8 cellular contexts compared by ENCODE assay signal in the genomic region with DNA sequence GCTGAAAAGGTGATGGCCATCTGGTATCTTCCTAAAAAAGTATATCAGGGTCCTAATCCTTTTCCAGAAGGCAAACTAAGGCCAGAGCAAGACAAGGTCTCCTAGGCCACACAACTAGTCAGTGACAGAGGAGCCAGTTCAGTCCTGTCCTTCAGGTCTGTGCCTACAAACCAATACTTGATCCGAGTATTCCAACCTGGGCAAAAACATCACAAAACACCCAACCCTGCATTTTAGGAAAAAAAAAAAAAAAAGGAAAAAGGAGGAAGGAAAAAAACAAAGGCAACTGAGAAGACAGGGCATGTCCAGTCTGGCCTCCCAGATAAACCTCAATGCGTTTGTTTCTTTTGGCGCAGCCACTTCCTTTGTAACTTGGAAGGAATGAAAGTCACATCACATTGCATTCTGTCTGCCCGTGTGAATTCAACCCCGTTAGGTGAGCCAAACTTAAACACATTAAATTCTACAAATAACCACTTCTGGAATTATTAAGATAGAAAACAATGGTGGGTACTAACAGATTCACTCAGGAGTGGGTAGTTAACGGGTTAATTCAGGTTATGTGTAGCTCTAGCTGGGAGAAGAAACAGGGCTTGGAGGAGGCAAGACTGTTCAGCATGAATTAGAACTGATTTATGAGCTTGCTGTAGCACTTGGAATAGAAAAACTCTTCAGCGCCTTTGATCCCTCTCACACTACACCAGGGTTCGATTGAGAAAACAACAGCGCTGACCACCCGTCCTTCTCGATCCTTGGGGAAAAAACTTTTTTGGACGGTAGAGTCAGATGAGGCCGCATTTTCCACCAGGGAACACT. TPM values are rescaled to one million over a fixed set of nuclear protein-coding genes. Genes with fewer than 3 reads are reported as not detected.
DNase-seq lines count a peak whose midpoint lies in the region; FAIRE-seq and TF ChIP-seq lines count a peak whose summit lies in the region.

No MANE protein-coding gene starts in this region.

- peak overlapping the region; percentile 79 for H3K9ac ChIP-seq in iPS-15b (ENCODE audit: low read depth, low read length)

- TF ChIP-seq CTCF in adrenal gland (IDR thresholded peaks at IDR 0.05) (no peak), spleen (IDR thresholded peaks at IDR 0.05 in 8 of 11, conservative IDR thresholded peaks at IDR 0.05 in 3 of 11) (no peak)

- H3K36me3 ChIP-seq in adrenal gland (replicated peaks in 1 of 2) (no peaks in the 10 kb centered on the region), iPS-15b (ENCODE audit: control insufficient read depth, insufficient read depth, low read length) (no peaks in the 10 kb centered on the region), spleen (no peaks in the 10 kb centered on the region)

- intact Hi-C loops in adrenal gland (cut with DNase I) (no loop called here), spleen (cut with DNase I; ENCODE audit: low total_unique reads) (no loop called here)

- 8 to 28% (median 19%) methylated on average over 13 of the region's 13 CpGs for WGBS in adrenal gland, 4 donors
- WGBS in spleen, 5 donors, result 17 to 22% (median 21%) methylated on average over 13 of the region's 13 CpGs

- H3K4me1 ChIP-seq in adrenal gland (replicated peaks in 1 of 2) (no peaks in the 10 kb centered on the region), iPS-15b (ENCODE audit: control insufficient read depth, insufficient read depth, low read length) (no peaks in the 10 kb centered on the region), spleen (peaks cover 6 to 23% (median 19%) of the 10 kb centered on the region in 6 donors)

- peak overlapping the region in 4 of 5 donors; percentile 36 to 62 (median 54) for H3K27ac ChIP-seq in adrenal gland
- peak overlapping the region in 7 of 8 donors; percentile 5 to 74 (median 63) for H3K27ac ChIP-seq in spleen

- DNase-seq in AG08396 (ENCODE audit: low spot score) (peak; percentile 36), GM19239 (ENCODE audit: insufficient read length, low spot score) (no peak), KBM-7 (peak; percentile 61), adrenal gland (no peak), spleen (no peak), OCI-M2 (lab: John Stamatoyannopoulos, UW; ENCODE audit: unreplicated experiment) (no peak), T1000 (lab: John Stamatoyannopoulos, UW) (no peak)

- H3K27me3 ChIP-seq in adrenal gland, result no peaks in the 10 kb centered on the region
- H3K27me3 ChIP-seq in iPS-15b (ENCODE audit: control insufficient read depth, insufficient read depth, low read length), result no peaks in the 10 kb centered on the region
- H3K27me3 ChIP-seq in spleen (replicated peaks in 1 of 7), result peaks cover 0 to 21% (median 17%) of the 10 kb centered on the region in 7 donors

- peak overlapping the region in 3 of 4 donors; percentile 24 to 81 (median 73) for H3K4me3 ChIP-seq in adrenal gland
- peak overlapping the region; percentile 63 for H3K4me3 ChIP-seq in iPS-15b (ENCODE audit: low read depth, low read length)
- peak overlapping the region in 7 of 8 donors; percentile 30 to 82 (median 51) for H3K4me3 ChIP-seq in spleen

- in situ Hi-C loops in KBM-7 (cut with MboI; ENCODE audit: low pct_unique_long_range_greater_than_20kb, low sequenced_read_pairs), result no loop called here

- H3K9me3 ChIP-seq in adrenal gland (replicated peaks in 1 of 3) (no peaks in the 10 kb centered on the region), iPS-15b (ENCODE audit: control insufficient read depth, insufficient read depth, low read length) (no peaks in the 10 kb centered on the region), spleen (no peaks in the 10 kb centered on the region)

- TF ChIP-seq POLR2A in adrenal gland (IDR thresholded peaks at IDR 0.05) (peak in 1 of 2 donors; percentile 12), spleen (IDR thresholded peaks at IDR 0.05) (no peak)

- peak; percentile 31 for FAIRE-seq in GM19239 (lab: Jason Lieb, UNC)

RNA-seq across cellular contexts. Expression of a gene that starts 43.0 kb away (rescaled TPM):
- total RNA-seq in adrenal gland (1 to 10 TPM; 1.5 to 5.5 (median 3.7) TPM), spleen (10 to 100 TPM in 3 of 7 donors, 1 to 10 TPM in 4; 6.7 to 12.8 (median 9.4) TPM)
- polyA plus RNA-seq in adrenal gland (10 to 100 TPM; 10.2 to 21.6 (median 18.3) TPM), spleen (10 to 100 TPM; 15.0 to 23.2 (median 15.1) TPM)

RNA-seq across cellular contexts. Expression of a gene that starts 53.4 kb away (rescaled TPM):
- total RNA-seq in adrenal gland, result 10 to 100 TPM; 27.1 to 66.9 (median 43.1) TPM
- polyA plus RNA-seq in adrenal gland, result 10 to 100 TPM; 34.5 to 95.2 (median 38.9) TPM
- 10 to 100 TPM; 24.7 to 36.9 (median 30.5) TPM for total RNA-seq in spleen
- 10 to 100 TPM; 25.2 to 28.0 (median 27.9) TPM for polyA plus RNA-seq in spleen

Comparison
In these comparisons a context has a peak if more than half of its experiments do, and no peak if none do; other contexts are left out.
1. DNase-seq: peak in AG08396 (single experiment) and KBM-7 (single experiment); none in GM19239 (single experiment), adrenal gland (0 of 7), spleen (single experiment), OCI-M2 (single experiment) and T1000 (single experiment).
2. Peak in every context shown above with its lines, with median percentiles within 50 percentile points of each other: H3K4me3 ChIP-seq.